ENCODE assay signal across 8 cellular contexts in genomic region chr18:21914739-21915319, GRCh38.
A peak's percentile ranks its signal among the peaks of the same experiment; 100 is the strongest.
DNase-seq lines count a peak whose midpoint lies in the region; ATAC-seq and TF ChIP-seq lines count a peak whose summit lies in the region.

No MANE protein-coding gene starts in this region.

- POLR2A ChIA-PET in HEK293T (lab: Yijun Ruan, JAX): no interaction called here

- peak in 7 of 8 donors; percentile 55 to 79 (median 65) for ATAC-seq in heart right ventricle

- H3K9me3 ChIP-seq in heart right ventricle (peaks cover 0 to 26% (median 10%) of the 10 kb centered on the region in 11 donors), uterus (no peaks in the 10 kb centered on the region)

- H3K36me3 ChIP-seq in heart right ventricle (no peaks in the 10 kb centered on the region), uterus (no peaks in the 10 kb centered on the region)

- 52% methylated on average over 2 of the region's 2 CpGs for WGBS in heart right ventricle, 2 donors

- H3K27me3 ChIP-seq in heart right ventricle: no peaks in the 10 kb centered on the region
- H3K27me3 ChIP-seq in uterus: no peaks in the 10 kb centered on the region

- no peaks in the 10 kb centered on the region for H3K4me1 ChIP-seq in heart right ventricle
- no peaks in the 10 kb centered on the region for H3K4me1 ChIP-seq in uterus

- TF ChIP-seq CTCF in heart right ventricle (IDR thresholded peaks at IDR 0.05): peak in 8 of 9 donors; percentile 20 to 67 (median 56)
- TF ChIP-seq CTCF in uterus (IDR thresholded peaks at IDR 0.05): peak; percentile 23 to 53 (median 46)

- CTCF ChIA-PET in HEK293T (lab: Yijun Ruan, JAX): no interaction called here
- CTCF ChIA-PET in activated naive CD4-positive, alpha-beta T cell treated with anti-CD3 and anti-CD28 coated beads, Interleukin-2, amount 10 ng/mL, durations not matched to agents 7 days and 5 days (lab: Charles Lee): interaction anchor here (1.1 kb wide), 1 partner anchor 9 kb away, joined by 3 read pairs; no protein-coding TSS in a partner anchor

- TF ChIP-seq POLR2A in uterus (IDR thresholded peaks at IDR 0.05): no peak

- H3K36me3 Mint-ChIP-seq in activated naive CD4-positive, alpha-beta T cell treated with anti-CD3 and anti-CD28 coated beads, Interleukin-2, amount 10 ng/mL, durations not matched to agents 7 days and 5 days: peaks cover 1% of the 10 kb centered on the region

- DNase-seq in AG20443 (ENCODE audit: low spot score) (peak; percentile 61), HEK293T (ENCODE audit: extremely low spot score) (peak; percentile 67), SK-N-DZ (ENCODE audit: low spot score) (peak; percentile 29), heart right ventricle (peak in 1 of 2 donors; percentile 13), uterus (no peak), T-helper 1 cell (no peak), midbrain (lab: John Stamatoyannopoulos, UW) (no peak)
- DNase-seq in activated naive CD4-positive, alpha-beta T cell treated with anti-CD3 and anti-CD28 coated beads, Interleukin-2, amount 10 ng/mL, durations not matched to agents 7 days and 5 days: no peak

- H3K27ac ChIP-seq in heart right ventricle: no peak overlapping the region
- no peak overlapping the region for H3K27ac ChIP-seq in uterus

- H3K4me3 ChIP-seq in heart right ventricle (no peak overlapping the region), uterus (no peak overlapping the region)

- H3K27ac Mint-ChIP-seq in activated naive CD4-positive, alpha-beta T cell treated with anti-CD3 and anti-CD28 coated beads, Interleukin-2, amount 10 ng/mL, durations not matched to agents 7 days and 5 days: no peak overlapping the region

- intact Hi-C loops in heart right ventricle (cut with DNase I): loop anchor here in 9 of 10 donors (5.0 to 10.0 kb wide), 9 partner anchors 42 to 790 kb away; partner anchors contain the start of gene GATA6 (in 4 of the 9)
- intact Hi-C loops in uterus (cut with DNase I; ENCODE audit: low total_unique reads): no loop called here

- no peak overlapping the region for H3K4me3 Mint-ChIP-seq in activated naive CD4-positive, alpha-beta T cell treated with anti-CD3 and anti-CD28 coated beads, Interleukin-2, amount 10 ng/mL, durations not matched to agents 7 days and 5 days

- H3K9me3 Mint-ChIP-seq in activated naive CD4-positive, alpha-beta T cell treated with anti-CD3 and anti-CD28 coated beads, Interleukin-2, amount 10 ng/mL, durations not matched to agents 7 days and 5 days: peaks cover 6% of the 10 kb centered on the region

- no peaks in the 10 kb centered on the region for H3K4me1 Mint-ChIP-seq in activated naive CD4-positive, alpha-beta T cell treated with anti-CD3 and anti-CD28 coated beads, Interleukin-2, amount 10 ng/mL, durations not matched to agents 7 days and 5 days

- H3K27me3 Mint-ChIP-seq in activated naive CD4-positive, alpha-beta T cell treated with anti-CD3 and anti-CD28 coated beads, Interleukin-2, amount 10 ng/mL, durations not matched to agents 7 days and 5 days: peaks cover 13% of the 10 kb centered on the region

TF ChIP-seq in HEK293T, 16 proteins besides CTCF, POLR2A, EP300 and RAD21:
- no peak for TF ChIP-seq HDGF (IDR thresholded peaks at IDR 0.05; ENCODE audit: borderline replicate concordance)
- TF ChIP-seq FOXM1 (IDR thresholded peaks at IDR 0.05; ENCODE audit: borderline replicate concordance): no peak
- TF ChIP-seq BHLHE40 (IDR thresholded peaks at IDR 0.05; ENCODE audit: borderline replicate concordance): no peak
- TF ChIP-seq ZNF384 (IDR thresholded peaks at IDR 0.05): peak; percentile 78

Comparison
In these comparisons a context has a peak if more than half of its experiments do, and no peak if none do; other contexts are left out.
1. DNase-seq: peak in AG20443 (single experiment), HEK293T (single experiment) and SK-N-DZ (single experiment); none in uterus (0 of 2), T-helper 1 cell (0 of 5), midbrain (single experiment) and activated naive CD4-positive, alpha-beta T cell treated with anti-CD3 and anti-CD28 coated beads, Interleukin-2, amount 10 ng/mL, durations not matched to agents 7 days and 5 days (single experiment).